In the genomic region with DNA sequence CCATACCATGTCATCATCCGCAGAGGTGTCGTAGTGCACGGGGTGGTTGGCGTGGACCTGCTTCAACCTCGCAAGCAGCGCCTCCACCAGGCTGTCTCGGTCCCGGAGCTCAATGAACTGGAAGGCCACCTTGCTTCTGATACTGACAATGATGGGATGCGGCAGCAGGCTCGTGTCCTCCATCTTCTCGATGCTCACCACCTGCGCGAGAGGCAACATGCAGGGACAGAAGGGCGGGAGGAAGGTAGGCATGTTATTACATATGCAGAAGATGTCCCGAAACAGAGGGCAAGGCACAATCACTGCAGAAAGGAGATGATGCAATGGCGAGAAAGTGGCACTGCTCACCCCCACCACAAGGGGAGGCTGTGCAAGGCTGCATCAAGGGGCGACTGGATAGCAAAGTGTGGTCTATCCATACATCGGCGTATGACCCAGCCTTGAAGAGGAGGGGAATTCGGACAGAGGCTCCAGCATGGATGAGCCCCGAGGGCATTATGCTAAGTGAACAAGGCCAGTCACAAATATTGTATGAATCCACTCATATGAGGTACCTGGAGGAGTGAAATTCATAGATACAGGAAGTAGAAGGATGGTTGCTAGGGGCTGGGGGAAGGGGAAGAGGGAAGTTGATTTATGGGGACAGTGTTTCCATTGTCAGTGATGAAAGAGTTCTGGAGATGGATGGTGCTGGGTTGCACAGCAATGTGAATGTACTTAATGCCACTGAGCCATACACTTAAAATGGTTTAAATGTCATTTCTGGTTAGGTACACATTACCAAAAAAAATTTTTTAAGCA, we compare ENCODE assay signal across 9 cellular contexts. TPM values are rescaled to one million over a fixed set of nuclear protein-coding genes. Genes with fewer than 3 reads are reported as not detected.
DNase-seq lines count a peak whose midpoint lies in the region; ATAC-seq, FAIRE-seq and TF ChIP-seq lines count a peak whose summit lies in the region.
"Had no signal": no experiment of that assay in that cellular context is flagged by ENCODE, and none has a peak within 500 bp of the region (broad histone marks: within the 10 kb centered on the region; RNA-seq: fewer than 3 reads in every experiment).

No MANE protein-coding gene starts in this region.

- peak overlapping the region; percentile 44 for H2AFZ ChIP-seq in K562 (ENCODE audit: low read depth, low read length)

- WGBS in K562 (ENCODE audit: insufficient coverage, low coverage, missing lambda C conversion rate) = 41% methylated on average over 21 of the region's 21 CpGs

- H3K27ac ChIP-seq in K562 (ENCODE audit: extremely low read depth, low read depth, low read length) (no peak overlapping the region), dorsolateral prefrontal cortex (no peak overlapping the region)

- H3K27me3 ChIP-seq in K562 (ENCODE audit: control insufficient read depth in 2 of 2, insufficient read depth in 2 of 2, low read length in 2 of 2) (peaks cover 12 to 40% of the 10 kb centered on the region in 2 experiments; a peak in 4 of 5 replicates), dorsolateral prefrontal cortex (no peaks in the 10 kb centered on the region)

- intact Hi-C loops in K562 (cut with micrococcal nuclease) = loop anchor here (2.0 to 10.0 kb wide), 2 partner anchors 166 to 366 kb away; no protein-coding TSS in a partner anchor
- intact Hi-C loops in posterior cingulate gyrus (cut with DNase I) = no loop called here
- intact Hi-C loops in dorsolateral prefrontal cortex (cut with DNase I) = no loop called here

- no peak overlapping the region for H3K4me3 Mint-ChIP-seq in neural crest cell

- peak; percentile 74 for TF ChIP-seq EP300 in K562 (IDR thresholded peaks at IDR 0.05; ENCODE audit: low read length)

- peaks cover 11% of the 10 kb centered on the region for H3K4me1 Mint-ChIP-seq in neural crest cell

- H3K27me3 Mint-ChIP-seq in neural crest cell (ENCODE audit: low read depth) = no peaks in the 10 kb centered on the region

- 0 out of 4 replicates have a peak overlapping the region, but pooled peaks of 1 of the 2 experiments have one; percentile 9 for H3K9ac ChIP-seq in K562 (ENCODE audit: insufficient read depth in 1 of 2, low read depth in 2 of 2, low read length in 2 of 2)

- H3K36me3 ChIP-seq in K562 (ENCODE audit: control insufficient read depth, insufficient read depth, low read length) = no peaks in the 10 kb centered on the region

- H3K9me3 Mint-ChIP-seq in neural crest cell = no peaks in the 10 kb centered on the region

- peak overlapping the region; percentile 53 for H3K27ac Mint-ChIP-seq in neural crest cell (ENCODE audit: unreplicated experiment)

- ATAC-seq in K562 (peak; percentile 84), GM21576 (IDR thresholded peaks at IDR 0.05; ENCODE audit: unreplicated experiment) (no peak)

- peak overlapping the region; percentile 55 for H3K4me2 ChIP-seq in K562 (ENCODE audit: insufficient read depth, low read length)

- peak; percentile 63 to 84 (median 66) for TF ChIP-seq CTCF in K562 (IDR thresholded peaks at IDR 0.05 in 2 of 3, conservative IDR thresholded peaks at IDR 0.05 in 1 of 3; ENCODE audit: insufficient read depth in 2 of 3, low read depth in 1 of 3, low read length in 3 of 3)
- peak; percentile 57 for TF ChIP-seq CTCF in neural crest cell (conservative IDR thresholded peaks at IDR 0.05)
- TF ChIP-seq CTCF in dorsolateral prefrontal cortex (IDR thresholded peaks at IDR 0.05 in 54 of 56, conservative IDR thresholded peaks at IDR 0.05 in 2 of 56; ENCODE audit: low read depth in 1 of 56, partially characterized antibody in 56 of 56) = peak in 20 of 56 donors; percentile 13 to 44 (median 20)

- TF ChIP-seq RAD21 in K562 (CRISPR knock-in tag; conservative IDR thresholded peaks at IDR 0.05 in 1 of 2, IDR thresholded peaks at IDR 0.05 in 1 of 2) = peak; percentile 36 to 69; a peak in 3 of 4 replicates

- no TSS peak for BruUV-seq in K562 (replicated peaks; lab: Mats Ljungman, UMichigan)

- in situ Hi-C loops in K562 (cut with MboI) = loop anchor here (10.0 kb wide), 1 partner anchor 296 kb away; no protein-coding TSS in a partner anchor

- POLR2A ChIA-PET in K562 (lab: Yijun Ruan, JAX) = interaction anchor here (1.0 to 1.4 kb wide), 3 partner anchors 11 to 37 kb away, joined by 3 to 4 read pairs (median 3); a partner anchor contains a TSS

- TF ChIP-seq POLR2A in K562 (conservative IDR thresholded peaks at IDR 0.05) = no peak

- H3K79me2 ChIP-seq in K562 (ENCODE audit: control insufficient read depth, insufficient read depth, low read length) = no peaks in the 10 kb centered on the region

- DNase-seq in DMS 273 (lab: John Stamatoyannopoulos, UW; ENCODE audit: unreplicated experiment) = peak; percentile 39
- no peak for DNase-seq in DMS 273 treated with DMSO at 0.1 percent for 48 hours (lab: John Stamatoyannopoulos, UW)
- peak; percentile 7 for DNase-seq in M059J (ENCODE audit: low read depth)
- DNase-seq in K562 (ENCODE audit: extremely low read depth in 1 of 4, low spot score in 3 of 4) = peak; percentile 24 to 45 (median 32)
- no peak for DNase-seq in neural crest cell (ENCODE audit: low read depth, low spot score)
- no peak for DNase-seq in posterior cingulate gyrus
- DNase-seq in dorsolateral prefrontal cortex = no peak

- FAIRE-seq in K562 (lab: Jason Lieb, UNC) = no peak
- FAIRE-seq: A204.1 had no signal

- peaks cover 5% of the 10 kb centered on the region in 2 experiments; a peak in 3 of 5 replicates for H3K4me1 ChIP-seq in K562 (replicated peaks in 1 of 2; ENCODE audit: control insufficient read depth in 2 of 2, insufficient read depth in 2 of 2, low read length in 2 of 2)

- H3K9me1 ChIP-seq in K562 (ENCODE audit: control insufficient read depth, insufficient read depth, low read length) = no peaks in the 10 kb centered on the region

- H3K4me3 ChIP-seq in K562 (no peak overlapping the region), dorsolateral prefrontal cortex (no peak overlapping the region)

- peaks cover 6% of the 10 kb centered on the region for H3K36me3 Mint-ChIP-seq in neural crest cell (ENCODE audit: low read depth)

- no peaks in the 10 kb centered on the region for H4K20me1 ChIP-seq in K562 (replicated peaks; ENCODE audit: control insufficient read depth, insufficient read depth, low read length)

- no peaks in the 10 kb centered on the region for H3K9me3 ChIP-seq in K562 (replicated peaks; ENCODE audit: control insufficient read depth, insufficient read depth, low read depth, low read length)

- CTCF ChIA-PET in K562 (lab: Yijun Ruan, JAX; ENCODE audit: low intra/inter-chr PET ratio) = interaction anchor here (0.6 kb wide), 2 partner anchors 121 to 178 kb away, joined by 3 read pairs; no protein-coding TSS in a partner anchor

TF ChIP-seq in K562, 482 proteins besides CTCF, POLR2A, EP300 and RAD21 (continues in another document):
- no peak for TF ChIP-seq ZNF583 (CRISPR knock-in tag; IDR thresholded peaks at IDR 0.05)
- TF ChIP-seq, protein P1, sequence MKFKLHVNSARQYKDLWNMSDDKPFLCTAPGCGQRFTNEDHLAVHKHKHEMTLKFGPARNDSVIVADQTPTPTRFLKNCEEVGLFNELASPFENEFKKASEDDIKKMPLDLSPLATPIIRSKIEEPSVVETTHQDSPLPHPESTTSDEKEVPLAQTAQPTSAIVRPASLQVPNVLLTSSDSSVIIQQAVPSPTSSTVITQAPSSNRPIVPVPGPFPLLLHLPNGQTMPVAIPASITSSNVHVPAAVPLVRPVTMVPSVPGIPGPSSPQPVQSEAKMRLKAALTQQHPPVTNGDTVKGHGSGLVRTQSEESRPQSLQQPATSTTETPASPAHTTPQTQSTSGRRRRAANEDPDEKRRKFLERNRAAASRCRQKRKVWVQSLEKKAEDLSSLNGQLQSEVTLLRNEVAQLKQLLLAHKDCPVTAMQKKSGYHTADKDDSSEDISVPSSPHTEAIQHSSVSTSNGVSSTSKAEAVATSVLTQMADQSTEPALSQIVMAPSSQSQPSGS (CRISPR knock-in tag; IDR thresholded peaks at IDR 0.05) = no peak
- TF ChIP-seq ZBED1 (IDR thresholded peaks at IDR 0.05) = no peak
- 0 out of 2 replicates have a peak, but pooled peaks have one; percentile 27 for TF ChIP-seq GABPA (tag; conservative IDR thresholded peaks at IDR 0.05; ENCODE audit: low read depth)
- no peak for TF ChIP-seq NCOA6 (IDR thresholded peaks at IDR 0.05)
- TF ChIP-seq EGR1 (conservative IDR thresholded peaks at IDR 0.05) = no peak
- TF ChIP-seq, protein P2, sequence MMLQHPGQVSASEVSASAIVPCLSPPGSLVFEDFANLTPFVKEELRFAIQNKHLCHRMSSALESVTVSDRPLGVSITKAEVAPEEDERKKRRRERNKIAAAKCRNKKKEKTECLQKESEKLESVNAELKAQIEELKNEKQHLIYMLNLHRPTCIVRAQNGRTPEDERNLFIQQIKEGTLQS (IDR thresholded peaks at IDR 0.05) = peak; percentile 98
- TF ChIP-seq, protein P2 (CRISPR knock-in tag; conservative IDR thresholded peaks at IDR 0.05) = peak; percentile 81; the same call in 1 of the 2 replicates
- no peak for TF ChIP-seq CREBBP (IDR thresholded peaks at IDR 0.05; ENCODE audit: low read depth, low read length)
- peak; percentile 68 for TF ChIP-seq ZNF589 (CRISPR knock-in tag; IDR thresholded peaks at IDR 0.05; ENCODE audit: low read depth)

RNA-seq across cellular contexts. Expression of a gene that starts 36.6 kb away (rescaled TPM):
- 564 and 864 TPM in 2 replicates for total RNA-seq in M059J (2014; rRNA removed; shearing (Covaris generic))
- 260 and 346 TPM in 2 replicates for total RNA-seq in K562 (2011; cell fraction: chromatin; rRNA removed; ENCODE audit: low replicate concordance)
- total RNA-seq in K562 (2011; cell fraction: nucleolus; rRNA removed) = 356 and 362 TPM in 2 replicates
- 460 and 749 TPM in 2 replicates for total RNA-seq in K562 (2011; cell fraction: nucleoplasm; rRNA removed)
- total RNA-seq in K562 (2014; rRNA removed) (1,176 and 1,715 TPM in 2 replicates), K562 (2014; rRNA removed; fragmentation: Illumina TruSeq; extraction: Trizol) (3,190 and 3,481 TPM in 2 replicates), K562 (2015; rRNA removed; fragmentation: Illumina TruSeq; extraction: Trizol) (1,637 and 1,659 TPM in 2 replicates), K562 (2021) (1,478 and 1,507 TPM in 2 replicates), neural crest cell (1,439 and 1,563 TPM in 2 replicates), dorsolateral prefrontal cortex (100 to 1,000 TPM; 408 to 917 (median 635) TPM)
- polyA plus RNA-seq in K562 (2011; rRNA removed) (2,782 and 3,117 TPM in 2 replicates), K562 (2014; fragmentation: Illumina TruSeq; extraction: Trizol) (1,578 and 1,802 TPM in 2 replicates), K562 (2014; fragmentation: Nextera tagmentation; extraction: Ambion mirVana) (1,000 to 10,000 TPM; 3,112 to 6,037 TPM), K562 (2014; rRNA removed) (2,526 and 2,997 TPM in 2 replicates)
- polyA plus RNA-seq in K562 (2011; cell fraction: cytosol; rRNA removed) = 995 and 1,514 TPM in 2 replicates
- 715 and 1,325 TPM in 2 replicates for polyA plus RNA-seq in K562 (2011; cell fraction: nucleus; rRNA removed)
- 4,257 and 4,957 TPM in 2 replicates for polyA plus RNA-seq in K562 (2012)
- polyA minus RNA-seq in K562 (2011; rRNA and poly(A)+ RNA removed) = 698 and 783 TPM in 2 replicates
- polyA minus RNA-seq in K562 (2011; cell fraction: cytosol; rRNA and poly(A)+ RNA removed) = 318 and 340 TPM in 2 replicates
- polyA minus RNA-seq in K562 (2011; cell fraction: nucleus; rRNA and poly(A)+ RNA removed) = 161 and 259 TPM in 2 replicates

Comparison
In these comparisons a context has a peak if more than half of its experiments do, and no peak if none do; other contexts are left out.
1. DNase-seq: peak in DMS 273 (single experiment), M059J (single experiment) and K562 (4 of 4); none in DMS 273 treated with DMSO at 0.1 percent for 48 hours (single experiment), neural crest cell (single experiment), posterior cingulate gyrus (0 of 10) and dorsolateral prefrontal cortex (0 of 10).